Comparison of ENCODE assay signal across 13 cellular contexts in the genomic region with DNA sequence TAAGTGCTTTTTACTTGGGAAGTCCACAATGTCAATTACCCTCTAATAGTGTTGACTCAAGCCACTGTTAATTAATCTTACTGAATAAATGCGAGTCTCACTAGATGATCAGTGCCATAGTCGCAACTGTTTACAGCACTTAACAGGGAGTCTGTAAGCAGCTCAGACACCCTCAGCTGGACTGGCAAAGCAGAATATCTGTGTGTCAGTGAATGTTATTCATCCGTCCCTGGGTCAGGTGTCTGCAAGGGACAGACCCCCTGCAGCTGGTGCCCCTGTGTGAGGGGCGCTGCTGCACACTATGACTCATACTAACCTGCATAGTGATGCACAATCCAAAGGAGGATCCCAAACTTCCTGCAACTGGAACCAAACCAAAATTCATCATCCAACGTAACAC.
DNase-seq lines count a peak whose midpoint lies in the region; ATAC-seq lines count a peak whose summit lies in the region.
"Had no signal": no experiment of that assay in that cellular context is flagged by ENCODE, and none has a peak within 500 bp of the region (broad histone marks: within the 10 kb centered on the region; RNA-seq: fewer than 3 reads in every experiment).

No MANE protein-coding gene starts in this region.

- no peak for ATAC-seq in HG03095 (IDR thresholded peaks at IDR 0.05; ENCODE audit: unreplicated experiment)

- DNase-seq in DMS 273 (lab: John Stamatoyannopoulos, UW; ENCODE audit: unreplicated experiment) = peak; percentile 46
- DNase-seq in DMS 273 treated with DMSO at 0.1 percent for 48 hours (lab: John Stamatoyannopoulos, UW) = no peak
- peak; percentile 50 for DNase-seq in NCI-H2029 (lab: John Stamatoyannopoulos, UW)
- DNase-seq in NCI-H82 (lab: John Stamatoyannopoulos, UW) = peak; percentile 75
- DNase-seq in renal cortical epithelial cell (ENCODE audit: low read depth) = peak; percentile 18
- DNase-seq in amygdala (lab: John Stamatoyannopoulos, UW) = no peak
- DNase-seq in occipital lobe (lab: John Stamatoyannopoulos, UW) = no peak
- DNase-seq: DND-41, GDM1, GM23248, NCI-H187, T-helper 1 cell had no signal

Comparison
In these comparisons a context has a peak if more than half of its experiments do, and no peak if none do; other contexts are left out.
1. DNase-seq: peak in DMS 273 (single experiment), NCI-H2029 (single experiment), NCI-H82 (single experiment) and renal cortical epithelial cell (single experiment); none in DMS 273 treated with DMSO at 0.1 percent for 48 hours (single experiment), amygdala (0 of 56) and occipital lobe (single experiment).